Comparison of ENCODE assay signal across 27 cellular contexts in the genomic region with DNA sequence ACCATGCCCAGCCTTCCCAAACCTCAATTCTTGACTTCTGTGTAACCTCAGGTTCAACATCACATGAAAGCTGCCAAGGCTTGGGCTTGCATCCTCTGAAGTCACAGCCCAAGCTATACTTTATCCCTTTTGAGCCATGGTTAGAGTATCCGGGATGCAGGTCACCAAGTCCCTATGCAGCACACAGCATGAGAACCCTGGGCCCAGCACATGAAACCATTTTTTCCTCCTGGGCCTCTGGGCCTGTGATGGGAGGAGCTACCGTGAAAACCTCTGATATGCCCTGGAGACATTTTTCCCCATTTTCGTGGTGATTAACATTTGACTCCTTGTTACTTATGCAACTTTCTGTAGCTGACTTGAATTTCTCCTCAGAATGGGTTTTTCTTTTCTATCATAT. TPM values are rescaled to one million over a fixed set of nuclear protein-coding genes. Genes with fewer than 3 reads are reported as not detected.
"Had no signal": no experiment of that assay in that cellular context is flagged by ENCODE, and none has a peak within 500 bp of the region (broad histone marks: within the 10 kb centered on the region; RNA-seq: fewer than 3 reads in every experiment).

No MANE protein-coding gene starts in this region.

- H3K4me2 ChIP-seq: neural progenitor cell, smooth muscle cell had no signal

- H3K9me3 ChIP-seq: ovary, psoas muscle, suprapubic skin, testis, upper lobe of right lung, uterus had no signal

- H3K27ac ChIP-seq: neural progenitor cell, ovary, parathyroid adenoma, psoas muscle, skin epidermis, spleen, suprapubic skin, testis, tibial artery, transverse colon, upper lobe of right lung, uterus had no signal

- H3K4me1 ChIP-seq: neural progenitor cell, parathyroid adenoma, psoas muscle, spleen, suprapubic skin, testis, tibial artery, transverse colon, upper lobe of right lung, uterus had no signal

- H3K79me2 ChIP-seq: parathyroid adenoma had no signal

- ATAC-seq: naive thymus-derived CD8-positive, alpha-beta T cell; psoas muscle; right cardiac atrium; sciatic nerve; stimulated activated memory B cell treated with anti-CD40 and anti-IgM and Interleukin-4, amounts not matched to agents 10 μg/mL and 1 μg/mL and 100 μg/mL, for 72 hours; stimulated activated naive CD8-positive, alpha-beta T cell treated with anti-CD3 and anti-CD28 coated beads, Interleukin-15, amount 100 ng/mL, for 72 hours; stimulated activated naive CD8-positive, alpha-beta T cell treated with anti-CD3 and anti-CD28 coated beads, Interleukin-15, Interleukin-2, amounts not matched to agents 100 U/mL and 50 U/mL, for 24 hours; upper lobe of right lung had no signal

- DNase-seq: naive thymus-derived CD8-positive, alpha-beta T cell; occipital lobe; ovary; psoas muscle; right cardiac atrium; spleen; stimulated activated CD4-positive, alpha-beta T cell treated with anti-CD3 and anti-CD28 coated beads, Interleukin-12 subunit alpha, Interleukin-12 subunit beta, amount 100 ng/mL, for 4 hours; stimulated activated CD4-positive, alpha-beta T cell treated with anti-CD3 and anti-CD28 coated beads, Interleukin-1b, Interleukin-23, amount 100 ng/mL, for 48 hours; stimulated activated CD4-positive, alpha-beta T cell treated with anti-CD3 and anti-CD28 coated beads, Interleukin-4, amount 100 ng/mL, for 1 hour; stimulated activated CD4-positive, alpha-beta T cell treated with anti-CD3 and anti-CD28 coated beads, Interleukin-4, amount 100 ng/mL, for 4 hours; stimulated activated CD8-positive, alpha-beta memory T cell treated with anti-CD3 and anti-CD28 coated beads, Interleukin-4, amount 100 ng/mL, for 48 hours; stimulated activated naive CD4-positive, alpha-beta T cell; stimulated activated naive CD8-positive, alpha-beta T cell treated with anti-CD3 and anti-CD28 coated beads, Interleukin-15, amount 100 ng/mL, for 72 hours; stimulated activated naive CD8-positive, alpha-beta T cell treated with anti-CD3 and anti-CD28 coated beads, Interleukin-15, Interleukin-2, amounts not matched to agents 100 U/mL and 50 U/mL, for 24 hours; substantia nigra; testis; tibial artery; transverse colon; upper lobe of right lung; uterus had no signal

- H3K9ac ChIP-seq: neural progenitor cell, parathyroid adenoma had no signal

- H2AFZ ChIP-seq: neural progenitor cell, parathyroid adenoma had no signal

- H3K27me3 ChIP-seq: neural progenitor cell, ovary, spleen, suprapubic skin, testis, tibial artery, transverse colon, upper lobe of right lung, uterus had no signal

- H3K4me3 ChIP-seq: neural progenitor cell, ovary, psoas muscle, skin epidermis, smooth muscle cell, spleen, suprapubic skin, testis, tibial artery, transverse colon, upper lobe of right lung, uterus had no signal

- H3K36me3 ChIP-seq: neural progenitor cell, ovary, spleen, suprapubic skin, tibial artery, transverse colon, upper lobe of right lung, uterus had no signal

RNA-seq across cellular contexts. Expression of gene DIO2, which starts 25.8 kb away (rescaled TPM):
- total RNA-seq: naive thymus-derived CD8-positive, alpha-beta T cell had no signal
- polyA plus RNA-seq: naive thymus-derived CD8-positive, alpha-beta T cell had no signal
